ENCODE assay signal across 9 cellular contexts in the genomic region with DNA sequence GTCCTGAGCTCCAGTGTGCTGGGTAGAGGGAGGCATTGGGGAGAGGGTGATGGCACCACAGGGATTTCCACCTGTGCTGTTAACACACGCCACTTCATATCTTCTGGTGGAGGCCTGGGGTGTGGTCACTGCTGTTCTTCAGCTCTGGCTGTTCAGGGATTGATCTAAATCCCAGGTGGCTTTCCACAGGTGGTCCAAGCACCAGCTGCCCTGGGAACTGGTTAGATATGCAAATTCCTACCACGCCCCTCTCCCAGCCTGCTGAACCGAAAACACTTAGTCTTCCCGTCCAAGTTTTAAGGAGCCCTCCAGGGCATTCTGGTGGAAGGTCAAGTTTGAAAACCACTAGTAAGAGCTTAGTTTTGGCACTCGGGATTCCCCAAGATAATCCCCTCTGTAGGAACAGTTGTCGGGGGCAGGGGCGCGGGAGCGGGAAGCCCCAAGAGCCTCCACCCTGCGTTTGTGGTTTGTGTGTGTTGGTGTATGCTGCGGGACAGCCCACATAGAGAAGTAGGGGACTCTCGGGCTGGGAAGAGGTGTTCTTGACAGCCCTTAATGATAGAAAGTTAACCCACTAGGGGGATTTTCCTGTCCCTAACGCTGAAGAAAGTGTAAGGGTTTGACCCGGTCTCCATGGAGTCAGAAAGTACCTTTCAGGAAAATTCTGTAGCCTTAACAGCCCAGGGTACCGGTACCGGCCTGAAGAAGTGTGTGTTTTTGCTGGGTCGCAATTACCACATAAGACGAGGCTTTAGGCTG. TPM values are rescaled to one million over a fixed set of nuclear protein-coding genes. Genes with fewer than 3 reads are reported as not detected.
DNase-seq lines count a peak whose midpoint lies in the region; ATAC-seq and TF ChIP-seq lines count a peak whose summit lies in the region.
"Had no signal": no experiment of that assay in that cellular context is flagged by ENCODE, and none has a peak within 500 bp of the region (broad histone marks: within the 10 kb centered on the region; RNA-seq: fewer than 3 reads in every experiment).

No MANE protein-coding gene starts in this region.

- ATAC-seq in Right ventricle myocardium inferior (no peak), Right ventricle myocardium superior (ENCODE audit: poor library complexity) (no peak), HG02840 (IDR thresholded peaks at IDR 0.05; ENCODE audit: low FRiP score, unreplicated experiment) (no peak), HG03469 (IDR thresholded peaks at IDR 0.05; ENCODE audit: unreplicated experiment) (no peak)
- ATAC-seq: HCT116 had no signal

- intact Hi-C loops in Right ventricle myocardium inferior (cut with DNase I) (loop anchor here (10.0 kb wide), 3 partner anchors 99 to 1289 kb away; no protein-coding TSS in a partner anchor), Right ventricle myocardium superior (cut with DNase I) (loop anchor here (5.0 kb wide), 1 partner anchor 41 kb away; no protein-coding TSS in a partner anchor), uterus (cut with DNase I; ENCODE audit: low total_unique reads) (no loop called here)

- H3K27ac ChIP-seq in WERI-Rb-1 (no peak overlapping the region; the same call in 1 of the 2 replicates), mucosa of rectum (ENCODE audit: low read depth in 2 of 2, low read length in 2 of 2) (peak overlapping the region; percentile 5 to 82), uterus (peak overlapping the region; percentile 89 to 100)

- H3K27me3 ChIP-seq in WERI-Rb-1 (ENCODE audit: insufficient read depth, low read depth, severe bottlenecking), result no peaks in the 10 kb centered on the region
- no peaks in the 10 kb centered on the region for H3K27me3 ChIP-seq in mucosa of rectum (ENCODE audit: control insufficient read depth in 2 of 2, insufficient read depth in 2 of 2, low read length in 2 of 2)
- no peaks in the 10 kb centered on the region for H3K27me3 ChIP-seq in uterus

- no peaks in the 10 kb centered on the region for H3K9me3 ChIP-seq in WERI-Rb-1 (ENCODE audit: severe bottlenecking)
- H3K9me3 ChIP-seq in mucosa of rectum (ENCODE audit: control insufficient read depth in 2 of 2, low read length in 2 of 2), result no peaks in the 10 kb centered on the region
- no peaks in the 10 kb centered on the region for H3K9me3 ChIP-seq in uterus

- no peak for TF ChIP-seq POLR2A in uterus (IDR thresholded peaks at IDR 0.05)

- no peak for TF ChIP-seq CTCF in WERI-Rb-1 (IDR thresholded peaks at IDR 0.05; ENCODE audit: low read depth, low read length)
- no peak for TF ChIP-seq CTCF in uterus (IDR thresholded peaks at IDR 0.05)

- peak overlapping the region; percentile 8 to 83 for H3K9ac ChIP-seq in mucosa of rectum (ENCODE audit: low read depth in 1 of 2, low read length in 2 of 2)

- H3K36me3 ChIP-seq in WERI-Rb-1, result peaks cover 17% of the 10 kb centered on the region
- H3K36me3 ChIP-seq in mucosa of rectum (ENCODE audit: control insufficient read depth in 2 of 2, insufficient read depth in 2 of 2, low read length in 2 of 2), result peaks cover 7 to 11% of the 10 kb centered on the region in 2 donors
- no peaks in the 10 kb centered on the region for H3K36me3 ChIP-seq in uterus

- DNase-seq in Right ventricle myocardium inferior (ENCODE audit: missing footprints) (peak; percentile 2), Right ventricle myocardium superior (no peak), WERI-Rb-1 (peak; percentile 42), uterus (peak in 1 of 2 donors; percentile 22), retina (no peak)

- H3K4me3 ChIP-seq in WERI-Rb-1 (ENCODE audit: low read depth, low read length) (no peak overlapping the region), mucosa of rectum (ENCODE audit: low read length in 2 of 2) (no peak overlapping the region), uterus (no peak overlapping the region)

- H3K4me1 ChIP-seq in mucosa of rectum (ENCODE audit: control insufficient read depth in 2 of 2, insufficient read depth in 2 of 2, low read length in 2 of 2) (peaks cover 26 to 33% of the 10 kb centered on the region in 2 donors), uterus (peaks cover 0 to 10% of the 10 kb centered on the region in 2 donors)

RNA-seq across cellular contexts. Expression of gene DEPP1, which starts 5.1 kb away (rescaled TPM):
- 33.0 TPM for total RNA-seq in Right ventricle myocardium inferior
- 35.1 TPM for total RNA-seq in Right ventricle myocardium superior
- 100 to 1,000 TPM in 1 of 4 donors, 10 to 100 TPM in 2, 1 to 10 TPM in 1; 8.2 to 266 (median 52.8) TPM for total RNA-seq in uterus

RNA-seq across cellular contexts. Expression of gene RASSF4, which starts 13.9 kb away (rescaled TPM):
- 91.5 TPM for total RNA-seq in Right ventricle myocardium inferior
- 87.5 TPM for total RNA-seq in Right ventricle myocardium superior
- total RNA-seq in uterus, result 10 to 100 TPM in 1 of 4 donors, 1 to 10 TPM in 3; 6.1 to 26.5 (median 8.2) TPM

RNA-seq across cellular contexts. Expression of gene ZNF22, which starts 27.2 kb away (rescaled TPM):
- total RNA-seq in Right ventricle myocardium inferior (13.7 TPM), Right ventricle myocardium superior (11.4 TPM), uterus (10 to 100 TPM; 20.7 to 78.1 (median 34.6) TPM)

Comparison
In these comparisons a context has a peak if more than half of its experiments do, and no peak if none do; other contexts are left out.
1. DNase-seq: peak in Right ventricle myocardium inferior (single experiment) and WERI-Rb-1 (single experiment); none in Right ventricle myocardium superior (single experiment) and retina (single experiment).